In genomic region chr11:119473901-119474681, GRCh38 we compare ENCODE assay signal across 10 cellular contexts. TPM values are rescaled to one million over a fixed set of nuclear protein-coding genes. Genes with fewer than 3 reads are reported as not detected.
"Had no signal": no experiment of that assay in that cellular context is flagged by ENCODE, and none has a peak within 500 bp of the region (broad histone marks: within the 10 kb centered on the region; RNA-seq: fewer than 3 reads in every experiment).

No MANE protein-coding gene starts in this region.

- H3K4me3 ChIP-seq: body of pancreas, lower lobe of right lung, spleen, tibial artery, uterus had no signal

- H3K9me3 ChIP-seq: body of pancreas, lower lobe of right lung, spleen, tibial artery, uterus had no signal

- H3K27ac ChIP-seq: body of pancreas, lower lobe of right lung, spleen, tibial artery had no signal

- DNase-seq: lower lobe of right lung, spleen had no signal

- H3K4me3 Mint-ChIP-seq: activated CD4-positive, alpha-beta T cell treated with anti-CD3 and anti-CD28 coated beads, Interleukin-2, amount 10 ng/mL, durations not matched to agents 7 days and 5 days; activated CD8-positive, alpha-beta T cell treated with anti-CD3 and anti-CD28 coated beads, Interleukin-2, amount 10 ng/mL, durations not matched to agents 7 days and 5 days; activated naive CD8-positive, alpha-beta T cell treated with anti-CD3 and anti-CD28 coated beads for 36 hours; natural killer cell; T-helper 2 cell treated with Interferon-gamma antibody and Interleukin-4, amounts not matched to agents 5 μg/mL and 100 μg/mL, for 36 hours had no signal

- H3K36me3 ChIP-seq: lower lobe of right lung, spleen, tibial artery, uterus had no signal

- H3K27me3 ChIP-seq: body of pancreas, uterus had no signal

- H3K4me1 ChIP-seq: body of pancreas, lower lobe of right lung had no signal

- H3K9me3 Mint-ChIP-seq: activated CD4-positive, alpha-beta T cell treated with anti-CD3 and anti-CD28 coated beads, Interleukin-2, amount 10 ng/mL, durations not matched to agents 7 days and 5 days; activated naive CD8-positive, alpha-beta T cell treated with anti-CD3 and anti-CD28 coated beads for 36 hours; natural killer cell; T-helper 2 cell treated with Interferon-gamma antibody and Interleukin-4, amounts not matched to agents 5 μg/mL and 100 μg/mL, for 36 hours had no signal

- H3K4me1 Mint-ChIP-seq: activated CD4-positive, alpha-beta T cell treated with anti-CD3 and anti-CD28 coated beads, Interleukin-2, amount 10 ng/mL, durations not matched to agents 7 days and 5 days; activated naive CD8-positive, alpha-beta T cell treated with anti-CD3 and anti-CD28 coated beads for 36 hours had no signal

- H3K27ac Mint-ChIP-seq: activated CD4-positive, alpha-beta T cell treated with anti-CD3 and anti-CD28 coated beads, Interleukin-2, amount 10 ng/mL, durations not matched to agents 7 days and 5 days; activated CD8-positive, alpha-beta T cell treated with anti-CD3 and anti-CD28 coated beads, Interleukin-2, amount 10 ng/mL, durations not matched to agents 7 days and 5 days; natural killer cell; T-helper 2 cell treated with Interferon-gamma antibody and Interleukin-4, amounts not matched to agents 5 μg/mL and 100 μg/mL, for 36 hours had no signal

- H3K36me3 Mint-ChIP-seq: activated naive CD8-positive, alpha-beta T cell treated with anti-CD3 and anti-CD28 coated beads for 36 hours; natural killer cell had no signal

RNA-seq across cellular contexts. Expression of gene THY1, which starts 51.1 kb away (rescaled TPM):
- total RNA-seq: activated CD8-positive, alpha-beta T cell treated with anti-CD3 and anti-CD28 coated beads, Interleukin-2, amount 10 ng/mL, durations not matched to agents 7 days and 5 days; natural killer cell had no signal
